ENCODE assay signal across 21 cellular contexts in genomic region chrX:115533485-115533884, GRCh38. TPM values are rescaled to one million over a fixed set of nuclear protein-coding genes. Genes with fewer than 3 reads are reported as not detected.
DNase-seq lines count a peak whose midpoint lies in the region; ATAC-seq and TF ChIP-seq lines count a peak whose summit lies in the region.
"Had no signal": no experiment of that assay in that cellular context is flagged by ENCODE, and none has a peak within 500 bp of the region (broad histone marks: within the 10 kb centered on the region; RNA-seq: fewer than 3 reads in every experiment).

No MANE protein-coding gene starts in this region.

- no peak overlapping the region for H2BK120ac ChIP-seq in mesenchymal stem cell (ENCODE audit: low read depth, low read length)

- no peaks in the 10 kb centered on the region for H4K20me1 ChIP-seq in GM23338 (replicated peaks; ENCODE audit: insufficient read depth)

- peak overlapping the region; percentile 56; the same call in 1 of the 2 replicates for H2AFZ ChIP-seq in GM23338
- no peak overlapping the region for H2AFZ ChIP-seq in mesenchymal stem cell (ENCODE audit: low read depth, low read length)
- H2AFZ ChIP-seq: neural progenitor cell had no signal

- no peak overlapping the region for H2BK12ac ChIP-seq in mesenchymal stem cell (ENCODE audit: low read length in 2 of 2)

- no peaks in the 10 kb centered on the region for H3K4me1 ChIP-seq in GM23338 (ENCODE audit: insufficient read depth)
- no peaks in the 10 kb centered on the region for H3K4me1 ChIP-seq in mesenchymal stem cell (ENCODE audit: control insufficient read depth, insufficient read depth, low read depth, low read length)
- no peaks in the 10 kb centered on the region for H3K4me1 ChIP-seq in vagina
- H3K4me1 ChIP-seq: gastroesophageal sphincter, right lobe of liver, tibial nerve had no signal

- no peak overlapping the region for H2BK5ac ChIP-seq in mesenchymal stem cell (ENCODE audit: low read depth, low read length, poor library complexity, severe bottlenecking)

- H3K36me3 Mint-ChIP-seq in GM23338 (ENCODE audit: low read depth) (no peaks in the 10 kb centered on the region), natural killer cell (no peaks in the 10 kb centered on the region)
- H3K36me3 Mint-ChIP-seq: neural progenitor cell had no signal

- no peaks in the 10 kb centered on the region for H3K9me3 Mint-ChIP-seq in GM23338
- H3K9me3 Mint-ChIP-seq in natural killer cell = no peaks in the 10 kb centered on the region
- H3K9me3 Mint-ChIP-seq: neural progenitor cell had no signal

- H3K79me1 ChIP-seq in mesenchymal stem cell (replicated peaks; ENCODE audit: low read length, poor library complexity, severe bottlenecking) = no peaks in the 10 kb centered on the region

- no peaks in the 10 kb centered on the region for H3F3A ChIP-seq in GM23338 (replicated peaks; ENCODE audit: low read depth)

- H3K27me3 Mint-ChIP-seq in GM23338 (ENCODE audit: insufficient read depth, low read depth, poor library complexity) = peaks cover 3% of the 10 kb centered on the region
- H3K27me3 Mint-ChIP-seq in natural killer cell (ENCODE audit: low read depth in 2 of 2) = peaks cover 4 to 20% of the 10 kb centered on the region in 2 donors

- no peaks in the 10 kb centered on the region for H3K79me2 ChIP-seq in GM23338 (replicated peaks; ENCODE audit: insufficient read depth)

- H2BK15ac ChIP-seq in mesenchymal stem cell (ENCODE audit: low read depth, poor library complexity, severe bottlenecking) = no peak overlapping the region

- no peaks in the 10 kb centered on the region for H3K9me2 ChIP-seq in GM23338 (ENCODE audit: insufficient read depth)

- H3K9me3 ChIP-seq in AG04450 (ENCODE audit: control insufficient read depth, insufficient read depth, low read length) = no peaks in the 10 kb centered on the region
- no peaks in the 10 kb centered on the region for H3K9me3 ChIP-seq in mesenchymal stem cell (ENCODE audit: control insufficient read depth, low read length)
- no peaks in the 10 kb centered on the region for H3K9me3 ChIP-seq in vagina
- H3K9me3 ChIP-seq: gastroesophageal sphincter, right lobe of liver, tibial nerve had no signal

- peak overlapping the region; percentile 49 for H3K9ac ChIP-seq in mesenchymal stem cell (ENCODE audit: low read length)
- H3K9ac ChIP-seq: neural progenitor cell had no signal

- no peak overlapping the region for H3K14ac ChIP-seq in mesenchymal stem cell (ENCODE audit: low read length in 2 of 2)

- no peak overlapping the region for H3K23ac ChIP-seq in mesenchymal stem cell (ENCODE audit: low read length in 2 of 2)

- H3K4ac ChIP-seq in mesenchymal stem cell (ENCODE audit: low read depth in 1 of 2, low read length in 2 of 2) = no peak overlapping the region

- H3K36me3 ChIP-seq in GM23338 (ENCODE audit: insufficient read depth) = no peaks in the 10 kb centered on the region
- no peaks in the 10 kb centered on the region for H3K36me3 ChIP-seq in mesenchymal stem cell (ENCODE audit: control insufficient read depth in 1 of 2, insufficient read depth in 2 of 2, low read depth in 1 of 2, low read length in 2 of 2)
- H3K36me3 ChIP-seq in vagina = no peaks in the 10 kb centered on the region
- H3K36me3 ChIP-seq: gastroesophageal sphincter, neural progenitor cell, right lobe of liver, tibial nerve had no signal

- H3K4me3 ChIP-seq in AG04450 (ENCODE audit: low read depth, low read length) (no peak overlapping the region), GM23338 (no peak overlapping the region), epithelial cell of esophagus (ENCODE audit: low read length) (no peak overlapping the region), mesenchymal stem cell (ENCODE audit: insufficient read depth in 1 of 2, low read depth in 1 of 2, low read length in 2 of 2) (no peak overlapping the region), vagina (no peak overlapping the region)
- H3K4me3 ChIP-seq: gastroesophageal sphincter, neural progenitor cell, right lobe of liver, tibial nerve had no signal

- intact Hi-C loops in natural killer cell (cut with micrococcal nuclease) = no loop called here
- intact Hi-C loops in vagina (cut with DNase I) = no loop called here

- no peak for TF ChIP-seq POLR2A in vagina (IDR thresholded peaks at IDR 0.05)

- no peak overlapping the region for H3K18ac ChIP-seq in mesenchymal stem cell (ENCODE audit: low read depth in 1 of 2, low read length in 2 of 2)

- POLR2A ChIA-PET in AG04450 (lab: Yijun Ruan, JAX) = interaction anchor here (1.0 to 1.3 kb wide), 2 partner anchors 20 to 28 kb away, joined by 3 to 6 read pairs; partner anchors contain the start of gene PLS3

- no peak overlapping the region for H4K91ac ChIP-seq in mesenchymal stem cell (ENCODE audit: low read length)

- H4K8ac ChIP-seq in mesenchymal stem cell (ENCODE audit: low read length) = no peak overlapping the region

- H3K27me3 ChIP-seq in AG04450 (ENCODE audit: control insufficient read depth, insufficient read depth, low read length) (no peaks in the 10 kb centered on the region), GM23338 (ENCODE audit: insufficient read depth) (no peaks in the 10 kb centered on the region), mesenchymal stem cell (ENCODE audit: control insufficient read depth in 1 of 2, insufficient read depth in 1 of 2, low read length in 2 of 2) (peaks cover 0 to 21% of the 10 kb centered on the region in 2 experiments), vagina (no peaks in the 10 kb centered on the region)
- H3K27me3 ChIP-seq: gastroesophageal sphincter, neural progenitor cell had no signal

- CTCF ChIA-PET in AG04450 (lab: Charles Lee) = no interaction called here

- no CpG with 5 or more reads among the region's 1 CpG for WGBS in mesenchymal stem cell

- H3K27ac Mint-ChIP-seq in GM23338 (no peak overlapping the region), natural killer cell (no peak overlapping the region)
- H3K27ac Mint-ChIP-seq: neural progenitor cell had no signal

- H3K4me1 Mint-ChIP-seq in GM23338 = peaks cover 10% of the 10 kb centered on the region
- H3K4me1 Mint-ChIP-seq in natural killer cell = no peaks in the 10 kb centered on the region

- H3K4me2 ChIP-seq in GM23338 = no peak overlapping the region
- H3K4me2 ChIP-seq in mesenchymal stem cell (ENCODE audit: low read length, poor library complexity, severe bottlenecking) = no peak overlapping the region
- H3K4me2 ChIP-seq: neural progenitor cell had no signal

- H3K27ac ChIP-seq in AG04450 (ENCODE audit: low read depth, low read length) = no peak overlapping the region
- no peak overlapping the region for H3K27ac ChIP-seq in GM23338 (ENCODE audit: low read depth)
- H3K27ac ChIP-seq in mesenchymal stem cell (ENCODE audit: low read length, poor library complexity, severe bottlenecking) = no peak overlapping the region
- no peak overlapping the region for H3K27ac ChIP-seq in vagina
- H3K27ac ChIP-seq: gastroesophageal sphincter, neural progenitor cell, right lobe of liver had no signal

- no peak overlapping the region for H2AK5ac ChIP-seq in mesenchymal stem cell (ENCODE audit: low read length, severe bottlenecking)

- H3K4me3 Mint-ChIP-seq in GM23338 (no peak overlapping the region), natural killer cell (no peak overlapping the region)
- H3K4me3 Mint-ChIP-seq: neural progenitor cell had no signal

- TF ChIP-seq CTCF in AG04450 (IDR thresholded peaks at IDR 0.05; ENCODE audit: low read depth, low read length) = no peak
- no peak for TF ChIP-seq CTCF in GM23338 (conservative IDR thresholded peaks at IDR 0.05; ENCODE audit: low read depth in 2 of 2)
- no peak for TF ChIP-seq CTCF in epithelial cell of esophagus (IDR thresholded peaks at IDR 0.05; ENCODE audit: insufficient read depth, low read depth, low read length, missing control alignments)
- no peak for TF ChIP-seq CTCF in natural killer cell (IDR thresholded peaks at IDR 0.05)
- TF ChIP-seq CTCF in vagina (IDR thresholded peaks at IDR 0.05) = no peak

- ATAC-seq in GM23338 (no peak), natural killer cell (no peak)
- ATAC-seq: gastroesophageal sphincter, right lobe of liver had no signal

- DNase-seq in AG04450 (ENCODE audit: low read depth, low spot score) = peak; percentile 4
- no peak for DNase-seq in GM23338 (ENCODE audit: low spot score)
- peak; percentile 29 for DNase-seq in epithelial cell of esophagus (ENCODE audit: low read depth)
- DNase-seq in mesenchymal stem cell = peak; percentile 25
- DNase-seq in iPS-NIHi7 (ENCODE audit: extremely low spot score) = no peak
- no peak for DNase-seq in natural killer cell
- DNase-seq in vagina (ENCODE audit: extremely low spot score in 2 of 2) = no peak
- DNase-seq in NK-92 (lab: John Stamatoyannopoulos, UW; ENCODE audit: unreplicated experiment) = no peak
- DNase-seq: activated naive CD4-positive, alpha-beta T cell; AML-193; effector CD4-positive, alpha-beta T cell; KG1; NCI-H1417; NCI-H2227 treated with DMSO at 0.1 percent for 48 hours; right lobe of liver; Right ventricle myocardium superior; stimulated activated CD4-positive, alpha-beta T cell treated with anti-CD3 and anti-CD28 coated beads, Interleukin-4, amount 100 ng/mL, for 24 hours; T-helper 2 cell had no signal

TF ChIP-seq in GM23338, 12 proteins besides CTCF, POLR2A, EP300 and RAD21 (continues in another document):
- TF ChIP-seq ZNF331 (CRISPR knock-in tag; IDR thresholded peaks at IDR 0.05; ENCODE audit: low read depth) (no peak), POLR2AphosphoS5 (IDR thresholded peaks at IDR 0.05; ENCODE audit: low read depth) (no peak), EZH2 (IDR thresholded peaks at IDR 0.05; ENCODE audit: low read depth, unreplicated experiment) (no peak), NANOG (IDR thresholded peaks at IDR 0.05; ENCODE audit: borderline replicate concordance) (no peak), CREB1 (CRISPR knock-in tag; IDR thresholded peaks at IDR 0.05; ENCODE audit: low read depth) (no peak), STAT1 (IDR thresholded peaks at IDR 0.05; ENCODE audit: unreplicated experiment) (no peak)

RNA-seq across cellular contexts. Expression of gene PLS3, which starts 27.5 kb away (rescaled TPM):
- polyA plus RNA-seq in AG04450 (2011; rRNA removed) (300 and 354 TPM in 2 replicates), GM23338 (2016; fragmentation: Nextera tagmentation; extraction: Ambion mirVana) (72.6 and 81.6 TPM in 2 replicates)
- polyA minus RNA-seq in AG04450 (2011; rRNA and poly(A)+ RNA removed) = 81.9 and 157 TPM in 2 replicates
- 128 and 131 TPM in 2 replicates for total RNA-seq in GM23338 (2014; rRNA removed; shearing (Covaris generic))
- polyA plus RNA-seq in mesenchymal stem cell (2013, experiment 1 of 2) = 132 TPM
- 135 TPM for polyA plus RNA-seq in mesenchymal stem cell (2013, experiment 2 of 2)
- total RNA-seq in natural killer cell (under 1 TPM in 1 of 3 donors, not detected in 2; 0.54 TPM), vagina (382 TPM)

Comparison
In these comparisons a context has a peak if more than half of its experiments do, and no peak if none do; other contexts are left out.
1. DNase-seq: peak in AG04450 (single experiment), epithelial cell of esophagus (single experiment) and mesenchymal stem cell (single experiment); none in GM23338 (single experiment), iPS-NIHi7 (single experiment), natural killer cell (single experiment), vagina (0 of 2) and NK-92 (single experiment).
2. RNA of gene PLS3, which starts 27.5 kb away (total RNA-seq): 382 TPM in vagina (single experiment) and 128 to 131 TPM in GM23338; 0.54 TPM in natural killer cell; every median in the first group is over 10 times any median in the second.